Comparison of ENCODE assay signal across 8 cellular contexts in genomic region chr1:235327559-235328270, GRCh38. TPM values are rescaled to one million over a fixed set of nuclear protein-coding genes. Genes with fewer than 3 reads are reported as not detected.
DNase-seq lines count a peak whose midpoint lies in the region; ATAC-seq and TF ChIP-seq lines count a peak whose summit lies in the region.

Gene ARID4B (minus strand): TSS chr1:235328179. CDS start chr1:235326919, 1,260 bp downstream.

- ATAC-seq in GM19328 (IDR thresholded peaks at IDR 0.05; ENCODE audit: unreplicated experiment): peak; percentile 0
- peak; percentile 9 for ATAC-seq in HG03457 (IDR thresholded peaks at IDR 0.05; ENCODE audit: unreplicated experiment)

- H3K27me3 Mint-ChIP-seq in CD14-positive monocyte (ENCODE audit: low read depth in 3 of 3): peaks cover 0 to 2% (median 0%) of the 10 kb centered on the region in 3 donors
- no peaks in the 10 kb centered on the region for H3K27me3 Mint-ChIP-seq in T-helper 2 cell treated with Interferon-gamma antibody and Interleukin-4, amounts not matched to agents 5 μg/mL and 100 μg/mL, for 36 hours (ENCODE audit: low read depth)

- H3K4me1 Mint-ChIP-seq in CD14-positive monocyte: peaks cover 29% of the 10 kb centered on the region
- peaks cover 41% of the 10 kb centered on the region for H3K4me1 Mint-ChIP-seq in T-helper 2 cell treated with Interferon-gamma antibody and Interleukin-4, amounts not matched to agents 5 μg/mL and 100 μg/mL, for 36 hours (ENCODE audit: low read depth)

- H3K4me3 ChIP-seq in endocrine pancreas (ENCODE audit: control insufficient read depth, insufficient read depth, low read length) (peak within 1 kb of the TSS; percentile 94), tibial artery (peak within 1 kb of the TSS; percentile 77 to 98)

- no peaks in the 10 kb centered on the region for H3K27me3 ChIP-seq in endocrine pancreas (ENCODE audit: control insufficient read depth, insufficient read depth, low read length)
- H3K27me3 ChIP-seq in tibial artery: no peaks in the 10 kb centered on the region

- H3K9me3 Mint-ChIP-seq in CD14-positive monocyte: no peaks in the 10 kb centered on the region
- no peaks in the 10 kb centered on the region for H3K9me3 Mint-ChIP-seq in T-helper 2 cell treated with Interferon-gamma antibody and Interleukin-4, amounts not matched to agents 5 μg/mL and 100 μg/mL, for 36 hours

- DNase-seq in CD14-positive monocyte (ENCODE audit: low spot score) (peak; percentile 48), mucosa of gallbladder (ENCODE audit: low spot score) (no peak), tibial artery (no peak), GM13976 (ENCODE audit: low spot score) (no peak)
- no peak for DNase-seq in T-helper 2 cell treated with Interferon-gamma antibody and Interleukin-4, amounts not matched to agents 5 μg/mL and 100 μg/mL, for 36 hours (ENCODE audit: low spot score)

- in situ Hi-C loops in GM13976 (cut with MboI; ENCODE audit: low sequenced_read_pairs, unreplicated experiment): no loop called here

- H3K4me3 Mint-ChIP-seq in CD14-positive monocyte: peak within 1 kb of the TSS; percentile 97 to 99
- H3K4me3 Mint-ChIP-seq in T-helper 2 cell treated with Interferon-gamma antibody and Interleukin-4, amounts not matched to agents 5 μg/mL and 100 μg/mL, for 36 hours: peak within 1 kb of the TSS; percentile 97

- H3K27ac Mint-ChIP-seq in CD14-positive monocyte: peak within 1 kb of the TSS; percentile 95 to 98 (median 97)
- peak within 1 kb of the TSS; percentile 97 for H3K27ac Mint-ChIP-seq in T-helper 2 cell treated with Interferon-gamma antibody and Interleukin-4, amounts not matched to agents 5 μg/mL and 100 μg/mL, for 36 hours

- TF ChIP-seq CTCF in CD14-positive monocyte (IDR thresholded peaks at IDR 0.05) (no peak), tibial artery (IDR thresholded peaks at IDR 0.05) (peak in 1 of 2 experiments; percentile 24), GM13976 (IDR thresholded peaks at IDR 0.05; ENCODE audit: borderline replicate concordance, control extremely low read depth, extremely low read depth, insufficient read depth, missing control alignments) (no peak)

- H3K36me3 ChIP-seq in endocrine pancreas (ENCODE audit: control insufficient read depth, insufficient read depth, low read length) (no peaks in the 10 kb centered on the region), tibial artery (peaks cover 0 to 7% (median 0%) of the 10 kb centered on the region in 3 donors)

- H3K9me3 ChIP-seq in endocrine pancreas (ENCODE audit: control insufficient read depth, low read length): no peaks in the 10 kb centered on the region
- no peaks in the 10 kb centered on the region for H3K9me3 ChIP-seq in tibial artery

- intact Hi-C loops in CD14-positive monocyte (cut with micrococcal nuclease): loop anchor here (2.0 to 10.0 kb wide), 6 partner anchors 39 to 203 kb away; partner anchors contain the start of genes B3GALNT2 (in 2 of the 2), TBCE (in 2 of the 2), RBM34 (in 1 of the 2) and TOMM20 (in 1 of the 2)
- intact Hi-C loops in tibial artery (cut with DNase I; ENCODE audit: low total_unique reads): loop anchor here (2.0 to 10.0 kb wide), 3 partner anchors 39 to 89 kb away; partner anchors contain the start of gene TBCE

- H3K27ac ChIP-seq in tibial artery: peak within 1 kb of the TSS; percentile 96

- peaks cover 34% of the 10 kb centered on the region for H3K4me1 ChIP-seq in endocrine pancreas (ENCODE audit: control insufficient read depth, insufficient read depth, low read length)
- H3K4me1 ChIP-seq in tibial artery: peaks cover 0 to 71% (median 58%) of the 10 kb centered on the region in 4 donors

- peaks cover under 1 to 7% of the 10 kb centered on the region in 2 donors for H3K36me3 Mint-ChIP-seq in CD14-positive monocyte
- peaks cover 33% of the 10 kb centered on the region for H3K36me3 Mint-ChIP-seq in T-helper 2 cell treated with Interferon-gamma antibody and Interleukin-4, amounts not matched to agents 5 μg/mL and 100 μg/mL, for 36 hours (ENCODE audit: low read depth)

- H3K9ac ChIP-seq in endocrine pancreas (ENCODE audit: control insufficient read depth, insufficient read depth, low read length): peak within 1 kb of the TSS; percentile 96

RNA-seq across cellular contexts. Expression of gene ARID4B, which starts in this region (rescaled TPM):
- 10 to 100 TPM in 1 of 2 donors, 1 to 10 TPM in 1; 9.3 to 15.4 TPM for polyA plus RNA-seq in CD14-positive monocyte
- total RNA-seq in mucosa of gallbladder: 39.9 TPM
